22 cellular contexts compared by ENCODE assay signal in genomic region chr2:51997571-51997970, GRCh38.
DNase-seq lines count a peak whose midpoint lies in the region; ATAC-seq, FAIRE-seq and TF ChIP-seq lines count a peak whose summit lies in the region.
"Had no signal": no experiment of that assay in that cellular context is flagged by ENCODE, and none has a peak within 500 bp of the region (broad histone marks: within the 10 kb centered on the region; RNA-seq: fewer than 3 reads in every experiment).

No MANE protein-coding gene starts in this region.

- H3K4me2 ChIP-seq in IMR-90 (ENCODE audit: low read depth, low read length), result no peak overlapping the region
- no peak overlapping the region for H3K4me2 ChIP-seq in PC-9
- no peak overlapping the region for H3K4me2 ChIP-seq in endothelial cell of umbilical vein (ENCODE audit: insufficient read depth, low read length)
- H3K4me2 ChIP-seq in osteoblast (ENCODE audit: insufficient read depth, low read length), result no peak overlapping the region

- H3K23ac ChIP-seq in IMR-90 (ENCODE audit: low read depth, low read length), result no peak overlapping the region

- peak; percentile 26; the same call in 1 of the 2 replicates for TF ChIP-seq CTCF in BE2C (IDR thresholded peaks at IDR 0.05; ENCODE audit: low read depth, low read length)
- TF ChIP-seq CTCF in IMR-90 (conservative IDR thresholded peaks at IDR 0.05; ENCODE audit: low read depth, low read length), result no peak
- 0 out of 2 replicates have a peak, but pooled peaks have one; percentile 28 for TF ChIP-seq CTCF in PC-9 (conservative IDR thresholded peaks at IDR 0.05)
- TF ChIP-seq CTCF in endothelial cell of umbilical vein (IDR thresholded peaks at IDR 0.05; ENCODE audit: extremely low read depth in 1 of 2, insufficient read depth in 1 of 2, low read depth in 1 of 2, low read length in 2 of 2), result no peak
- TF ChIP-seq CTCF in osteoblast (IDR thresholded peaks at IDR 0.05; ENCODE audit: extremely low read depth, low read depth, low read length), result no peak
- no peak for TF ChIP-seq CTCF in gastrocnemius medialis (IDR thresholded peaks at IDR 0.05 in 4 of 5, conservative IDR thresholded peaks at IDR 0.05 in 1 of 5)

- H3K27me3 ChIP-seq in BE2C (no peaks in the 10 kb centered on the region), IMR-90 (ENCODE audit: control insufficient read depth, insufficient read depth, low read length) (no peaks in the 10 kb centered on the region), PC-9 (ENCODE audit: insufficient read depth, low read depth) (no peaks in the 10 kb centered on the region), endothelial cell of umbilical vein (ENCODE audit: control insufficient read depth in 2 of 2, insufficient read depth in 2 of 2, low read length in 2 of 2) (no peaks in the 10 kb centered on the region), osteoblast (ENCODE audit: insufficient read depth, low read length) (no peaks in the 10 kb centered on the region), gastrocnemius medialis (no peaks in the 10 kb centered on the region)
- H3K27me3 ChIP-seq: tibial nerve had no signal

- no peaks in the 10 kb centered on the region for H3K79me1 ChIP-seq in IMR-90 (ENCODE audit: low read depth in 1 of 2, low read length in 2 of 2)

- H2AK5ac ChIP-seq in IMR-90 (ENCODE audit: low read depth, low read length), result no peak overlapping the region

- dilution Hi-C loops in IMR-90 (cut with HindIII; ENCODE audit: low sequenced_read_pairs, unreplicated experiment), result no loop called here
- dilution Hi-C loops in endothelial cell of umbilical vein (cut with MboI; ENCODE audit: extremely low pct_ligation_motif_present, low sequenced_read_pairs), result no loop called here

- peak overlapping the region; percentile 3; the same call in 1 of the 2 replicates for H3K4ac ChIP-seq in IMR-90 (ENCODE audit: low read depth, low read length)

- no peaks in the 10 kb centered on the region for H3K4me1 ChIP-seq in BE2C
- peaks cover 6% of the 10 kb centered on the region for H3K4me1 ChIP-seq in IMR-90 (ENCODE audit: control insufficient read depth, insufficient read depth, low read length)
- H3K4me1 ChIP-seq in PC-9 (replicated peaks; ENCODE audit: insufficient read depth), result no peaks in the 10 kb centered on the region
- H3K4me1 ChIP-seq in endothelial cell of umbilical vein (ENCODE audit: control insufficient read depth, extremely low read depth, insufficient read depth, low read length), result peaks cover 23% of the 10 kb centered on the region
- H3K4me1 ChIP-seq in osteoblast (ENCODE audit: insufficient read depth, low read length), result peaks cover 21% of the 10 kb centered on the region
- H3K4me1 ChIP-seq in gastrocnemius medialis, result no peaks in the 10 kb centered on the region
- H3K4me1 ChIP-seq: tibial nerve had no signal

- BruUV-seq in IMR-90 (replicated peaks; lab: Mats Ljungman, UMichigan) (no TSS peak), PC-9 (replicated peaks; lab: Mats Ljungman, UMichigan) (no TSS peak), endothelial cell of umbilical vein (replicated peaks; lab: Mats Ljungman, UMichigan) (no TSS peak)

- peak overlapping the region; percentile 11; the same call in 1 of the 2 replicates for H4K91ac ChIP-seq in IMR-90 (ENCODE audit: insufficient read depth, low read depth, low read length)

- FAIRE-seq in endothelial cell of umbilical vein (lab: Jason Lieb, UNC), result peak; percentile 12
- FAIRE-seq: HTR-8/SVneo had no signal

- no peaks in the 10 kb centered on the region for H3F3A ChIP-seq in PC-9 (ENCODE audit: insufficient read depth, low read depth)

- TF ChIP-seq RAD21 in IMR-90 (IDR thresholded peaks at IDR 0.05; ENCODE audit: low read length), result peak; percentile 12; the same call in 1 of the 2 replicates

- peak overlapping the region; percentile 21; the same call in 1 of the 2 replicates for H2BK20ac ChIP-seq in IMR-90 (ENCODE audit: low read depth, low read length)

- H2BK120ac ChIP-seq in IMR-90 (ENCODE audit: low read depth, low read length), result peak overlapping the region; percentile 42; the same call in 1 of the 2 replicates

- peak overlapping the region; percentile 35; the same call in 1 of the 2 replicates for H3K18ac ChIP-seq in IMR-90 (ENCODE audit: low read depth, low read length)

- no peak overlapping the region for H3K56ac ChIP-seq in IMR-90 (ENCODE audit: extremely low read depth, insufficient read depth, low read length)

- H3K27ac ChIP-seq in IMR-90 (ENCODE audit: insufficient read depth, low read length) (no peak overlapping the region), PC-9 (no peak overlapping the region), endothelial cell of umbilical vein (ENCODE audit: insufficient read depth, low read depth, low read length) (peak overlapping the region; percentile 80), osteoblast (ENCODE audit: low read depth, low read length) (no peak overlapping the region), gastrocnemius medialis (no peak overlapping the region)
- H3K27ac ChIP-seq: tibial nerve had no signal

- no peak overlapping the region for H3K4me3 ChIP-seq in BE2C (ENCODE audit: low read depth, low read length)
- no peak overlapping the region for H3K4me3 ChIP-seq in IMR-90 (ENCODE audit: insufficient read depth, low read depth, low read length)
- no peak overlapping the region for H3K4me3 ChIP-seq in PC-9
- no peak overlapping the region for H3K4me3 ChIP-seq in endothelial cell of umbilical vein (replicated peaks in 1 of 3; ENCODE audit: insufficient read depth in 1 of 3, low read depth in 1 of 3, low read length in 3 of 3)
- no peak overlapping the region for H3K4me3 ChIP-seq in osteoblast (ENCODE audit: insufficient read depth, low read length)
- H3K4me3 ChIP-seq in gastrocnemius medialis, result no peak overlapping the region
- H3K4me3 ChIP-seq: tibial nerve had no signal

- 0 out of 2 replicates have a peak overlapping the region, but pooled peaks have one; percentile 14 for H3K14ac ChIP-seq in IMR-90 (replicated peaks; ENCODE audit: low read depth, low read length)

- no peak for ATAC-seq in IMR-90 (ENCODE audit: low read depth)
- ATAC-seq in gastrocnemius medialis, result no peak
- ATAC-seq: activated CD8-positive, alpha-beta T cell treated with anti-CD3 and anti-CD28 coated beads for 36 hours; left colon; natural killer cell treated with Interleukin-12 subunit alpha and Interleukin-12 subunit beta and Interleukin-15 and Interleukin-18, amount 100 ng/mL, for 72 hours; stimulated activated naive CD8-positive, alpha-beta T cell treated with anti-CD3 and anti-CD28 coated beads, Interleukin-15, Interleukin-2, amounts not matched to agents 100 U/mL and 50 U/mL, for 24 hours; T-helper 17 cell had no signal

- H3K9me3 ChIP-seq in BE2C (no peaks in the 10 kb centered on the region), IMR-90 (ENCODE audit: control insufficient read depth, insufficient read depth, low read length) (no peaks in the 10 kb centered on the region), PC-9 (ENCODE audit: insufficient read depth, low read depth) (no peaks in the 10 kb centered on the region), endothelial cell of umbilical vein (replicated peaks; ENCODE audit: control insufficient read depth, insufficient read depth, low read length) (no peaks in the 10 kb centered on the region), osteoblast (ENCODE audit: low read depth, low read length) (no peaks in the 10 kb centered on the region), gastrocnemius medialis (no peaks in the 10 kb centered on the region)
- H3K9me3 ChIP-seq: tibial nerve had no signal

- H2AFZ ChIP-seq in IMR-90 (replicated peaks; ENCODE audit: low read length, poor library complexity) (no peak overlapping the region), PC-9 (no peak overlapping the region), endothelial cell of umbilical vein (ENCODE audit: low read depth, low read length) (no peak overlapping the region), osteoblast (ENCODE audit: low read length) (no peak overlapping the region)

- DNase-seq in BE2C, result no peak
- no peak for DNase-seq in IMR-90
- peak in 1 of 2 experiments; percentile 10 for DNase-seq in PC-9
- no peak for DNase-seq in endothelial cell of umbilical vein (ENCODE audit: low read depth, low spot score)
- no peak for DNase-seq in activated CD4-positive, alpha-beta T cell treated with anti-CD3 and anti-CD28 coated beads, Interleukin-2, amount 50 U/mL, for 48 hours
- DNase-seq in osteoblast (ENCODE audit: insufficient read length, low spot score, missing footprints), result no peak
- no peak for DNase-seq in gastrocnemius medialis
- DNase-seq: activated B cell treated with CpG ODN at 0.5 μM for 24 hours; activated CD8-positive, alpha-beta T cell treated with anti-CD3 and anti-CD28 coated beads for 36 hours; activated T-cell treated with anti-CD3 and anti-CD28 coated beads, Interleukin-2, amount 50 U/mL, for 48 hours; cortex of kidney; foreskin melanocyte; GDM1; left colon; NCI-H1436 treated with DMSO at 0.1 percent for 48 hours; SIG-M5; stimulated activated CD4-positive, alpha-beta T cell treated with anti-CD3 and anti-CD28 coated beads, Interleukin-1b, Interleukin-23, amount 100 ng/mL, for 48 hours; stimulated activated naive CD8-positive, alpha-beta T cell treated with anti-CD3 and anti-CD28 coated beads, Interleukin-15, Interleukin-2, amounts not matched to agents 100 U/mL and 50 U/mL, for 24 hours; T-helper 17 cell had no signal

- TF ChIP-seq POLR2A in IMR-90 (IDR thresholded peaks at IDR 0.05; ENCODE audit: low read depth, low read length), result no peak
- no peak for TF ChIP-seq POLR2A in endothelial cell of umbilical vein (IDR thresholded peaks at IDR 0.05; ENCODE audit: low read depth, low read length)
- TF ChIP-seq POLR2A in gastrocnemius medialis (IDR thresholded peaks at IDR 0.05), result no peak

- no peak overlapping the region; the same call in 2 of the 3 replicates for H2BK15ac ChIP-seq in IMR-90 (ENCODE audit: low read depth, low read length)

- POLR2A ChIA-PET in IMR-90 (lab: Charles Lee; ENCODE audit: unreplicated experiment) (no interaction called here), PC-9 (lab: Charles Lee; ENCODE audit: unreplicated experiment) (no interaction called here), endothelial cell of umbilical vein (lab: Charles Lee) (no interaction called here)

- H3K79me2 ChIP-seq in PC-9 (ENCODE audit: low read depth) (no peaks in the 10 kb centered on the region), endothelial cell of umbilical vein (ENCODE audit: control insufficient read depth, insufficient read depth, low read length) (no peaks in the 10 kb centered on the region), osteoblast (ENCODE audit: insufficient read depth, low read length) (no peaks in the 10 kb centered on the region)

- no peaks in the 10 kb centered on the region for H3K36me3 ChIP-seq in BE2C
- no peaks in the 10 kb centered on the region for H3K36me3 ChIP-seq in IMR-90 (ENCODE audit: control insufficient read depth, insufficient read depth, low read length)
- no peaks in the 10 kb centered on the region for H3K36me3 ChIP-seq in PC-9 (ENCODE audit: low read depth)
- H3K36me3 ChIP-seq in endothelial cell of umbilical vein (ENCODE audit: control insufficient read depth in 2 of 2, extremely low read depth in 1 of 2, insufficient read depth in 2 of 2, low read length in 2 of 2), result no peaks in the 10 kb centered on the region
- no peaks in the 10 kb centered on the region for H3K36me3 ChIP-seq in osteoblast (ENCODE audit: insufficient read depth, low read length)
- H3K36me3 ChIP-seq in gastrocnemius medialis, result no peaks in the 10 kb centered on the region
- H3K36me3 ChIP-seq: tibial nerve had no signal

- H2BK5ac ChIP-seq in IMR-90 (ENCODE audit: low read depth, low read length, poor library complexity, severe bottlenecking), result no peak overlapping the region

- CTCF ChIA-PET in IMR-90 (lab: Yijun Ruan, JAX) (no interaction called here), PC-9 (lab: Charles Lee) (no interaction called here), endothelial cell of umbilical vein (lab: Charles Lee) (no interaction called here)

- H3K9me2 ChIP-seq in PC-9 (ENCODE audit: insufficient read depth), result no peaks in the 10 kb centered on the region

- WGBS in IMR-90 (ENCODE audit: extremely low coverage in 2 of 2, insufficient read length in 1 of 2), 2 experiments, result no CpG with 5 or more reads among the region's 2 CpGs

- H2AK9ac ChIP-seq in IMR-90 (replicated peaks; ENCODE audit: low read depth, low read length, poor library complexity), result no peak overlapping the region

- H4K5ac ChIP-seq in IMR-90 (ENCODE audit: low read depth, low read length), result no peak overlapping the region

- in situ Hi-C loops in IMR-90 (cut with MboI; ENCODE audit: low sequenced_read_pairs) (loop anchor here (25.0 kb wide), 1 partner anchor 1460 kb away; no protein-coding TSS in a partner anchor), gastrocnemius medialis (cut with MboI; ENCODE audit: low sequenced_read_pairs in 4 of 4) (no loop called here)

- H4K20me1 ChIP-seq in IMR-90 (ENCODE audit: insufficient read depth, low read length) (no peaks in the 10 kb centered on the region), PC-9 (ENCODE audit: insufficient read depth) (no peaks in the 10 kb centered on the region), endothelial cell of umbilical vein (replicated peaks; ENCODE audit: control insufficient read depth, extremely low read depth, insufficient read depth, low read length) (no peaks in the 10 kb centered on the region), osteoblast (ENCODE audit: insufficient read depth, low read length) (no peaks in the 10 kb centered on the region)

- no peak overlapping the region for H4K8ac ChIP-seq in IMR-90 (ENCODE audit: low read depth in 2 of 2, low read length in 2 of 2)

- H3K9ac ChIP-seq in IMR-90 (ENCODE audit: low read depth, low read length), result no peak overlapping the region
- H3K9ac ChIP-seq in endothelial cell of umbilical vein (replicated peaks; ENCODE audit: extremely low read depth, insufficient read depth, low read length), result no peak overlapping the region

- H3K9me1 ChIP-seq in IMR-90 (ENCODE audit: insufficient read depth, low read length) (peaks cover 11% of the 10 kb centered on the region; the same call in 1 of the 2 replicates), endothelial cell of umbilical vein (replicated peaks; ENCODE audit: control insufficient read depth, extremely low read depth, insufficient read depth, low read length) (no peaks in the 10 kb centered on the region)

- intact Hi-C loops in IMR-90 (cut with micrococcal nuclease), result loop anchor here (5.0 to 10.0 kb wide), 3 partner anchors 275 to 1443 kb away; no protein-coding TSS in a partner anchor
- intact Hi-C loops in PC-9 (cut with micrococcal nuclease; ENCODE audit: unreplicated experiment), result no loop called here
- intact Hi-C loops in endothelial cell of umbilical vein (cut with micrococcal nuclease), result loop anchor here (2.0 to 5.0 kb wide), 2 partner anchors 185 to 490 kb away; no protein-coding TSS in a partner anchor
- intact Hi-C loops in gastrocnemius medialis (cut with DNase I; ENCODE audit: low total_unique reads), result no loop called here

Comparison
In these comparisons a context has a peak if more than half of its experiments do, and no peak if none do; other contexts are left out.
1. CTCF ChIP-seq: peak in BE2C (single experiment) and PC-9 (single experiment); none in IMR-90 (single experiment), endothelial cell of umbilical vein (0 of 2), osteoblast (single experiment) and gastrocnemius medialis (0 of 5).
2. intact Hi-C loops: an anchor here in IMR-90 (5.0 to 10.0 kb wide) and endothelial cell of umbilical vein (2.0 to 5.0 kb wide); none called in PC-9 and gastrocnemius medialis.